ENCODE assay signal across 8 cellular contexts in the genomic region with DNA sequence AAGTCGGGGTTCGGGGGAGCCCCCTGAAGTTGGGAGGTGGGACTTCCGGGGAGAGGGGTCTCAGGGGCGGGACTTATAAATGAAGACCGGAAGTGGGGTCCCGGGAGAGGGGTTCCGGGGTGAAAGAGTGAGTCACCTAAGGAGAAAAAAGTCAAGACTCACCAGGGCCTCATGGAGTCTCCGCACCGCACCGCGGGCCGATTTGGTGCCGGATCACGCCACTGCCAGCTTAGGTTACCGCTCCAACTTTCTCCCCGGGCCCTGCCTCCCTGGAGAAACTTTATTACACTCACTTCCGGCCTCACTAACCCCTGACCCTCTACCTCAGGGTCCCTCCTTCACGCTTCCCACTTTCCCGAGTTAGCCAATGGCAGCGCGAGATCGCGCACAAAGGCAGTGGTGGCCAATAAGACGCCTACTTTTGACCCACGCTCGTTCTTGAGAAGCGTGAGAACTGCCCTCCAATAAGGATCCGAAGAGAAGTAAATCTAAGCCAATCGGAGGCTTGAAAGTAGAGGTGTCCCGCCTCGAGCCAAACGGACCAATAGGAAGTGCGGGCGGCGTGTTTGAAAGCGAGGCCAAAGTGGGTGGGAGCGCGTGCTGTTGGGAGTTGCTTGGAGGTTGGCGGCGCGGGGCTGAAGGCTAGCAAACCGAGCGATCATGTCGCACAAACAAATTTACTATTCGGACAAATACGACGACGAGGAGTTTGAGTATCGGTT. TPM values are rescaled to one million over a fixed set of nuclear protein-coding genes. Genes with fewer than 3 reads are reported as not detected.
DNase-seq lines count a peak whose midpoint lies in the region; ATAC-seq and TF ChIP-seq lines count a peak whose summit lies in the region.

Gene CKS1B, plus strand, starts transcription at position 596 of the 722 bp plus-strand sequence. Its CDS starts 65 bp downstream, at position 661.

- H3K4me3 ChIP-seq in GM23338: peak within 1 kb of the TSS; percentile 82
- H3K4me3 ChIP-seq in fibroblast of mammary gland (ENCODE audit: control insufficient read depth, low read depth, low read length): peak within 1 kb of the TSS; percentile 88
- peak within 1 kb of the TSS; percentile 82 for H3K4me3 ChIP-seq in naive thymus-derived CD4-positive, alpha-beta T cell (ENCODE audit: low read length)

- no peak for TF ChIP-seq CTCF in GM23338 (conservative IDR thresholded peaks at IDR 0.05; ENCODE audit: low read depth in 2 of 2)
- no peak for TF ChIP-seq CTCF in fibroblast of mammary gland (conservative IDR thresholded peaks at IDR 0.05; ENCODE audit: control insufficient read depth, insufficient read depth, low read depth, low read length)

- peaks cover 27% of the 10 kb centered on the region for H4K20me1 ChIP-seq in GM23338 (replicated peaks; ENCODE audit: insufficient read depth)

- CTCF ChIA-PET in naive thymus-derived CD4-positive, alpha-beta T cell (lab: Charles Lee): interaction anchor here (0.7 to 10.5 kb wide), 9 partner anchors 25 to 415 kb away, joined by 3 to 94 read pairs (median 4); partner anchors contain the start of gene PMVK

- peak within 1 kb of the TSS; percentile 84 for H3K4me2 ChIP-seq in GM23338

- H3K4me3 Mint-ChIP-seq in GM23338: no peak within 1 kb of the TSS
- H3K4me3 Mint-ChIP-seq in naive thymus-derived CD4-positive, alpha-beta T cell: no peak within 1 kb of the TSS
- no peak within 1 kb of the TSS for H3K4me3 Mint-ChIP-seq in stimulated activated naive B cell treated with anti-CD40 and anti-IgM and Interleukin-4, amounts not matched to agents 10 μg/mL and 1 μg/mL and 100 μg/mL, for 72 hours

- H3K27me3 ChIP-seq in GM23338 (ENCODE audit: insufficient read depth): no peaks in the 10 kb centered on the region
- no peaks in the 10 kb centered on the region for H3K27me3 ChIP-seq in naive thymus-derived CD4-positive, alpha-beta T cell (ENCODE audit: control insufficient read depth in 2 of 2, insufficient read depth in 2 of 2, low read length in 2 of 2)

- no peak within 1 kb of the TSS for H2AFZ ChIP-seq in GM23338

- H3K79me2 ChIP-seq in GM23338 (replicated peaks; ENCODE audit: insufficient read depth): peaks cover 59% of the 10 kb centered on the region

- POLR2A ChIA-PET in naive thymus-derived CD4-positive, alpha-beta T cell (lab: Charles Lee): interaction anchor here (0.9 to 11.7 kb wide), 14 partner anchors 9 to 78 kb away, joined by 3 to 160 read pairs (median 6); partner anchors contain the start of genes FLAD1, PBXIP1, PMVK and PYGO2

- H3K27me3 Mint-ChIP-seq in GM23338 (ENCODE audit: insufficient read depth, low read depth, poor library complexity): peaks cover 10% of the 10 kb centered on the region
- H3K27me3 Mint-ChIP-seq in naive thymus-derived CD4-positive, alpha-beta T cell: no peaks in the 10 kb centered on the region
- H3K27me3 Mint-ChIP-seq in stimulated activated naive B cell treated with anti-CD40 and anti-IgM and Interleukin-4, amounts not matched to agents 10 μg/mL and 1 μg/mL and 100 μg/mL, for 72 hours: no peaks in the 10 kb centered on the region

- peaks cover 16% of the 10 kb centered on the region for H3K4me1 Mint-ChIP-seq in GM23338
- H3K4me1 Mint-ChIP-seq in naive thymus-derived CD4-positive, alpha-beta T cell: peaks cover 27 to 39% (median 31%) of the 10 kb centered on the region in 7 donors
- H3K4me1 Mint-ChIP-seq in stimulated activated naive B cell treated with anti-CD40 and anti-IgM and Interleukin-4, amounts not matched to agents 10 μg/mL and 1 μg/mL and 100 μg/mL, for 72 hours: peaks cover 33 to 42% of the 10 kb centered on the region in 2 donors

- H3K36me3 ChIP-seq in GM23338 (ENCODE audit: insufficient read depth): peaks cover 14% of the 10 kb centered on the region; the same call in 1 of the 2 replicates
- H3K36me3 ChIP-seq in naive thymus-derived CD4-positive, alpha-beta T cell (ENCODE audit: control insufficient read depth in 2 of 3, insufficient read depth in 3 of 3, low read length in 3 of 3): peaks cover 0 to 20% (median 0%) of the 10 kb centered on the region in 3 experiments

- H3K27ac Mint-ChIP-seq in GM23338: no peak within 1 kb of the TSS
- H3K27ac Mint-ChIP-seq in naive thymus-derived CD4-positive, alpha-beta T cell: no peak within 1 kb of the TSS
- no peak within 1 kb of the TSS for H3K27ac Mint-ChIP-seq in stimulated activated naive B cell treated with anti-CD40 and anti-IgM and Interleukin-4, amounts not matched to agents 10 μg/mL and 1 μg/mL and 100 μg/mL, for 72 hours

- peak within 1 kb of the TSS; percentile 100 for H3K27ac ChIP-seq in GM23338 (ENCODE audit: low read depth)
- peak within 1 kb of the TSS; percentile 94 for H3K27ac ChIP-seq in naive thymus-derived CD4-positive, alpha-beta T cell (ENCODE audit: low read depth, low read length)

- ATAC-seq in GM23338: peak; percentile 61
- ATAC-seq in naive thymus-derived CD4-positive, alpha-beta T cell: peak; percentile 89
- ATAC-seq in stimulated activated naive B cell treated with anti-CD40 and anti-IgM and Interleukin-4, amounts not matched to agents 10 μg/mL and 1 μg/mL and 100 μg/mL, for 72 hours (replicated peaks): peak; percentile 83 to 84

- peaks cover 18% of the 10 kb centered on the region for H3F3A ChIP-seq in GM23338 (replicated peaks; ENCODE audit: low read depth)

- peaks cover 3% of the 10 kb centered on the region; the same call in 1 of the 3 replicates for H3K9me3 Mint-ChIP-seq in GM23338
- peaks cover 0 to 2% (median 0%) of the 10 kb centered on the region in 11 donors for H3K9me3 Mint-ChIP-seq in naive thymus-derived CD4-positive, alpha-beta T cell
- no peaks in the 10 kb centered on the region for H3K9me3 Mint-ChIP-seq in stimulated activated naive B cell treated with anti-CD40 and anti-IgM and Interleukin-4, amounts not matched to agents 10 μg/mL and 1 μg/mL and 100 μg/mL, for 72 hours

- H3K9me3 ChIP-seq in naive thymus-derived CD4-positive, alpha-beta T cell (ENCODE audit: control insufficient read depth in 2 of 3, low read length in 3 of 3): no peaks in the 10 kb centered on the region

- H3K9me2 ChIP-seq in GM23338 (ENCODE audit: insufficient read depth): no peaks in the 10 kb centered on the region

- peaks cover 24% of the 10 kb centered on the region for H3K4me1 ChIP-seq in GM23338 (ENCODE audit: insufficient read depth)
- H3K4me1 ChIP-seq in naive thymus-derived CD4-positive, alpha-beta T cell (ENCODE audit: control insufficient read depth in 2 of 2, insufficient read depth in 2 of 2, low read length in 2 of 2): peaks cover 28 to 35% of the 10 kb centered on the region in 2 donors

- DNase-seq in EH (ENCODE audit: low read depth) (peak; percentile 100), GM23338 (ENCODE audit: low spot score) (peak; percentile 100), Kasumi-1 (lab: John Stamatoyannopoulos, UW) (peak; percentile 100), RKO (ENCODE audit: low spot score) (peak; percentile 100), fibroblast of mammary gland (ENCODE audit: low read depth) (peak; percentile 100)
- peak; percentile 90 to 93 for DNase-seq in activated T-helper 1 cell treated with anti-CD3 and anti-CD28 coated beads, Interleukin-2, amount 50 U/mL, for 16 hours (ENCODE audit: low read depth in 1 of 2, low spot score in 1 of 2)
- peak; percentile 86 to 100 (median 98) for DNase-seq in naive thymus-derived CD4-positive, alpha-beta T cell
- DNase-seq in stimulated activated naive B cell treated with anti-CD40 and anti-IgM and Interleukin-4, amounts not matched to agents 10 μg/mL and 1 μg/mL and 100 μg/mL, for 72 hours: peak; percentile 98

- intact Hi-C loops in naive thymus-derived CD4-positive, alpha-beta T cell (cut with micrococcal nuclease): loop anchor here (1.0 to 10.0 kb wide), 13 partner anchors 9 to 416 kb away; partner anchors contain the start of genes ADAM15 (in 2 of the 2), FLAD1 (in 2 of the 2), PYGO2 (in 2 of the 2) and UBE2Q1 (in 2 of the 2)

- H3K36me3 Mint-ChIP-seq in GM23338 (ENCODE audit: low read depth): peaks cover 36% of the 10 kb centered on the region
- H3K36me3 Mint-ChIP-seq in naive thymus-derived CD4-positive, alpha-beta T cell: peaks cover 0 to 15% (median 0%) of the 10 kb centered on the region in 5 donors
- H3K36me3 Mint-ChIP-seq in stimulated activated naive B cell treated with anti-CD40 and anti-IgM and Interleukin-4, amounts not matched to agents 10 μg/mL and 1 μg/mL and 100 μg/mL, for 72 hours: peaks cover 14 to 25% of the 10 kb centered on the region in 2 donors

TF ChIP-seq in GM23338, 12 proteins besides CTCF, POLR2A, EP300 and RAD21 (continues in another document):
- TF ChIP-seq JUNB (IDR thresholded peaks at IDR 0.05; ENCODE audit: unreplicated experiment) (no peak), CREB1 (CRISPR knock-in tag; IDR thresholded peaks at IDR 0.05; ENCODE audit: low read depth) (peak; percentile 35; the same call in 1 of the 2 replicates), STAT1 (IDR thresholded peaks at IDR 0.05; ENCODE audit: unreplicated experiment) (no peak), POLR2AphosphoS5 (IDR thresholded peaks at IDR 0.05; ENCODE audit: low read depth) (peak; percentile 91), ZNF114 (CRISPR knock-in tag; IDR thresholded peaks at IDR 0.05) (no peak), EZH2 (IDR thresholded peaks at IDR 0.05; ENCODE audit: low read depth, unreplicated experiment) (no peak), EZH2phosphoT487 (IDR thresholded peaks at IDR 0.05; ENCODE audit: unreplicated experiment) (no peak), NANOG (IDR thresholded peaks at IDR 0.05; ENCODE audit: borderline replicate concordance) (no peak), ZNF331 (CRISPR knock-in tag; IDR thresholded peaks at IDR 0.05; ENCODE audit: low read depth) (no peak)
- TF ChIP-seq, protein P1, sequence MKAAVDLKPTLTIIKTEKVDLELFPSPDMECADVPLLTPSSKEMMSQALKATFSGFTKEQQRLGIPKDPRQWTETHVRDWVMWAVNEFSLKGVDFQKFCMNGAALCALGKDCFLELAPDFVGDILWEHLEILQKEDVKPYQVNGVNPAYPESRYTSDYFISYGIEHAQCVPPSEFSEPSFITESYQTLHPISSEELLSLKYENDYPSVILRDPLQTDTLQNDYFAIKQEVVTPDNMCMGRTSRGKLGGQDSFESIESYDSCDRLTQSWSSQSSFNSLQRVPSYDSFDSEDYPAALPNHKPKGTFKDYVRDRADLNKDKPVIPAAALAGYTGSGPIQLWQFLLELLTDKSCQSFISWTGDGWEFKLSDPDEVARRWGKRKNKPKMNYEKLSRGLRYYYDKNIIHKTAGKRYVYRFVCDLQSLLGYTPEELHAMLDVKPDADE (IDR thresholded peaks at IDR 0.05): no peak

RNA-seq across cellular contexts. Expression of gene CKS1B, which starts in this region (rescaled TPM):
- 296 and 392 TPM in 2 replicates for total RNA-seq in GM23338 (2014; rRNA removed; shearing (Covaris generic))
- polyA plus RNA-seq in GM23338 (2016; fragmentation: Nextera tagmentation; extraction: Ambion mirVana): 562 and 617 TPM in 2 replicates
- total RNA-seq in naive thymus-derived CD4-positive, alpha-beta T cell: 100 to 1,000 TPM in 1 of 5 experiments, 10 to 100 TPM in 3, 1 to 10 TPM in 1; 8.4 to 105 (median 10.2) TPM
- polyA plus RNA-seq in naive thymus-derived CD4-positive, alpha-beta T cell: 10 to 100 TPM; 37.1 to 55.2 TPM

Comparison
In these comparisons a context has a peak if more than half of its experiments do, and no peak if none do; other contexts are left out.
1. Peak in every context shown above with its lines: DNase-seq, ATAC-seq, H3K4me3 ChIP-seq and H3K27ac ChIP-seq.
2. RNA of gene CKS1B (polyA plus RNA-seq): 562 to 617 TPM in GM23338; 37.1 to 55.2 TPM in naive thymus-derived CD4-positive, alpha-beta T cell; every median in the first group is over 10 times any median in the second.